7 cellular contexts compared by ENCODE assay signal in the genomic region with DNA sequence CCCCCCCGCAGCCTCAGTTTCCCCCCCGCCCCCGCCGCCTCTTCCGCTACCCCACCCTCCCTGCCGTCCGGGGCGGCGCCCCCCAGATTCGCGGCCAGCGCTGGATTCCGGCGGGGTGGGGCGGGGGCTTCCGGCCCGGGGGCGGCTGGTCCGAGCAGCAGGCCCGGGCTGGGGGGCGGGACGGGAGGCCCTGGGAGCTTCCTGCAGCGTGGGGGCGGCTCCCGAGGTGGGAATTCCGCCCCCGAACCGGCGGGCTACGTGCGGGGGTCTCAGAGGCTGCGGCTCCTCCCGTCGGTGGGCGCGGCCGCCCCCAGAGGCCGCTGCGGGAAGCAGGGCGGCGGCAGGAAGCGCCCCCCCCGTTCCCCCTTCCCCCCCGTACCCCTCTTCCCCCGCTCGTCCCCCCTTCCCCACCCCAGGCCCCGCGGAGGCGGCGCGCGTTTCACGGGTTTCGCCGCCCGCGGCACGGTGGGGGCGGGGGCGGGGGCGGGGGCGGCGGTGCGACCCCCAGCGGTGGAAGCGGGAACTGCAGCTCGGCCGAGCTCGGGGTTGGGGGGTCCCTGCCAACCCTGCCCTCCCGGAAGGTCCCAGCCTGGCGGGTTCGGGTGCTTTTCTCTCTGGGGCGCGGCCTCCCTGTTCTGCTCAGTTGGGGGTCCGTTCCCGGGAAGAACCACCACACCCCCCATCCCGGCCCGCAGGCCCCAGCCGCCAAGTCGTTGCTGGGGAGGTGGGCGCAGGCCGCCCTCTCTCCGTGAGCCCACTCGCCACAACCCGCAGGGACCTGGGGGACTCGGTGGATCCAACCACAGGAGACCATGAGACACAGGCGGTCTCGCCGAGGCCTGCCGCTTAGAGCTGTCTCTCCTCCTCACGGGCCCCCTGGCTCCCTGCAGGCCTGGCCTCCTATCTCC.
DNase-seq lines count a peak whose midpoint lies in the region; ATAC-seq, FAIRE-seq and TF ChIP-seq lines count a peak whose summit lies in the region.

No MANE protein-coding gene starts in this region.

- peak overlapping the region; percentile 73 for H3K9ac ChIP-seq in PC-3 (ENCODE audit: low read length)

- H3K4me1 ChIP-seq in PC-3 (ENCODE audit: insufficient read depth, low read length) (peaks cover 6% of the 10 kb centered on the region; the same call in 1 of the 2 replicates), prostate gland (replicated peaks) (peaks cover 27% of the 10 kb centered on the region)

- ATAC-seq in PC-3: peak; percentile 51

- no peak for FAIRE-seq in frontal cortex (lab: Jason Lieb, UNC)

- POLR2A ChIA-PET in PC-3 (lab: Charles Lee; ENCODE audit: unreplicated experiment): no interaction called here

- H3K36me3 ChIP-seq in PC-3 (ENCODE audit: low read depth, low read length): no peaks in the 10 kb centered on the region
- H3K36me3 ChIP-seq in prostate gland: no peaks in the 10 kb centered on the region

- no peak overlapping the region for H2AFZ ChIP-seq in PC-3 (ENCODE audit: low read length)

- H4K20me1 ChIP-seq in PC-3 (ENCODE audit: low read length): no peaks in the 10 kb centered on the region

- peak overlapping the region; percentile 89 for H3K4me2 ChIP-seq in PC-3 (ENCODE audit: low read length)

- H3K27me3 ChIP-seq in PC-3 (ENCODE audit: low read length) (no peaks in the 10 kb centered on the region), prostate gland (replicated peaks; ENCODE audit: insufficient read depth) (no peaks in the 10 kb centered on the region)

- intact Hi-C loops in PC-3 (cut with micrococcal nuclease): loop anchor here (5.0 kb wide), 3 partner anchors 67 to 108 kb away; no protein-coding TSS in a partner anchor
- intact Hi-C loops in prostate gland (cut with DNase I): loop anchor here (5.0 kb wide), 3 partner anchors 43 to 83 kb away; no protein-coding TSS in a partner anchor

- H3K9me2 ChIP-seq in PC-3 (replicated peaks; ENCODE audit: low read length): no peaks in the 10 kb centered on the region

- no TSS peak for BruUV-seq in PC-3 (replicated peaks; lab: Mats Ljungman, UMichigan)

- H3K9me3 ChIP-seq in PC-3 (ENCODE audit: low read length) (no peaks in the 10 kb centered on the region), prostate gland (no peaks in the 10 kb centered on the region)

- H3F3A ChIP-seq in PC-3 (ENCODE audit: low read length, unreplicated experiment): no peaks in the 10 kb centered on the region

- H3K27ac ChIP-seq in PC-3 (ENCODE audit: low read length) (no peak overlapping the region), prostate gland (peak overlapping the region; percentile 83 to 89)

- no peaks in the 10 kb centered on the region for H3K79me2 ChIP-seq in PC-3 (ENCODE audit: low read length)

- TF ChIP-seq CTCF in GM20000 (IDR thresholded peaks at IDR 0.05; ENCODE audit: extremely low read depth, missing control alignments) (peak; percentile 51), PC-3 (conservative IDR thresholded peaks at IDR 0.05; ENCODE audit: low read depth, low read length) (peak; percentile 64), prostate gland (IDR thresholded peaks at IDR 0.05) (peak; percentile 78 to 100 (median 90))

- DNase-seq in GM20000 (ENCODE audit: low spot score) (peak; percentile 96), PC-3 (peak; percentile 53), frontal cortex (ENCODE audit: low spot score in 2 of 2) (peak; percentile 90 to 93), prostate gland (ENCODE audit: low spot score) (no peak), pons (ENCODE audit: low spot score) (no peak), OCI-M2 (lab: John Stamatoyannopoulos, UW; ENCODE audit: unreplicated experiment) (no peak)
- peak; percentile 49 for DNase-seq in activated T-helper 9 cell treated with anti-CD3 and anti-CD28 coated beads, Interleukin-2, amount 50 U/mL, for 16 hours (ENCODE audit: low read depth)

- H3K4me3 ChIP-seq in PC-3 (ENCODE audit: low read length) (peak overlapping the region; percentile 65), prostate gland (peak overlapping the region; percentile 56 to 68)

- CTCF ChIA-PET in PC-3 (lab: Charles Lee): interaction anchor here (0.6 to 1.8 kb wide), 9 partner anchors 26 to 1138 kb away, joined by 3 to 9 read pairs (median 4); a partner anchor contains a TSS

- 14% methylated on average over 34 of the region's 91 CpGs for WGBS in prostate gland

- TF ChIP-seq POLR2A in prostate gland (IDR thresholded peaks at IDR 0.05): no peak

Comparison
In these comparisons a context has a peak if more than half of its experiments do, and no peak if none do; other contexts are left out.
1. DNase-seq: peak in GM20000 (single experiment), PC-3 (single experiment), activated T-helper 9 cell treated with anti-CD3 and anti-CD28 coated beads, Interleukin-2, amount 50 U/mL, for 16 hours (single experiment) and frontal cortex (2 of 2); none in prostate gland (single experiment), pons (single experiment) and OCI-M2 (single experiment).
2. Peak in every context shown above with its lines, with median percentiles within 50 percentile points of each other: CTCF ChIP-seq.